21 cellular contexts compared by ENCODE assay signal in genomic region chr20:49391404-49392245, GRCh38.
DNase-seq lines count a peak whose midpoint lies in the region; ATAC-seq lines count a peak whose summit lies in the region.
"Had no signal": no experiment of that assay in that cellular context is flagged by ENCODE, and none has a peak within 500 bp of the region (broad histone marks: within the 10 kb centered on the region; RNA-seq: fewer than 3 reads in every experiment).

No MANE protein-coding gene starts in this region.

- peak; percentile 28 for ATAC-seq in Right ventricle myocardium superior (ENCODE audit: poor library complexity)
- ATAC-seq in left ventricle myocardium superior = peak; percentile 69
- no peak for ATAC-seq in HG02973 (IDR thresholded peaks at IDR 0.05; ENCODE audit: unreplicated experiment)
- ATAC-seq: CD8-positive, alpha-beta T cell had no signal

- intact Hi-C loops in Right ventricle myocardium superior (cut with DNase I) (no loop called here), cardiac septum (cut with DNase I) (no loop called here), left ventricle myocardium superior (cut with micrococcal nuclease) (no loop called here), posterior vena cava (cut with DNase I) (loop anchor here (5.0 to 10.0 kb wide), 3 partner anchors 44 to 57 kb away; no protein-coding TSS in a partner anchor)

- no peak for DNase-seq in Right ventricle myocardium superior
- DNase-seq in cardiac septum (ENCODE audit: low spot score) = no peak
- no peak for DNase-seq in left ventricle myocardium superior
- peak; percentile 23 for DNase-seq in posterior vena cava (ENCODE audit: low spot score)
- DNase-seq in NCI-H1436 (lab: John Stamatoyannopoulos, UW) = no peak
- no peak for DNase-seq in NCI-H1694 treated with DMSO at 0.1 percent for 48 hours (lab: John Stamatoyannopoulos, UW)
- DNase-seq: CD8-positive, alpha-beta T cell; DMS 273 treated with DMSO at 0.1 percent for 48 hours; DMS79; EL; GDM1; KBM-7; MV-4-11; NCI-H1105; NCI-H146; NCI-H2029; NCI-H446 treated with DMSO at 0.1 percent for 48 hours; NCI-H526 treated with DMSO at 0.1 percent for 48 hours; PC-9; SHP77 had no signal

Comparison
In these comparisons a context has a peak if more than half of its experiments do, and no peak if none do; other contexts are left out.
1. intact Hi-C loops: an anchor here in posterior vena cava (5.0 to 10.0 kb wide); none called in Right ventricle myocardium superior, cardiac septum and left ventricle myocardium superior.